In the genomic region with DNA sequence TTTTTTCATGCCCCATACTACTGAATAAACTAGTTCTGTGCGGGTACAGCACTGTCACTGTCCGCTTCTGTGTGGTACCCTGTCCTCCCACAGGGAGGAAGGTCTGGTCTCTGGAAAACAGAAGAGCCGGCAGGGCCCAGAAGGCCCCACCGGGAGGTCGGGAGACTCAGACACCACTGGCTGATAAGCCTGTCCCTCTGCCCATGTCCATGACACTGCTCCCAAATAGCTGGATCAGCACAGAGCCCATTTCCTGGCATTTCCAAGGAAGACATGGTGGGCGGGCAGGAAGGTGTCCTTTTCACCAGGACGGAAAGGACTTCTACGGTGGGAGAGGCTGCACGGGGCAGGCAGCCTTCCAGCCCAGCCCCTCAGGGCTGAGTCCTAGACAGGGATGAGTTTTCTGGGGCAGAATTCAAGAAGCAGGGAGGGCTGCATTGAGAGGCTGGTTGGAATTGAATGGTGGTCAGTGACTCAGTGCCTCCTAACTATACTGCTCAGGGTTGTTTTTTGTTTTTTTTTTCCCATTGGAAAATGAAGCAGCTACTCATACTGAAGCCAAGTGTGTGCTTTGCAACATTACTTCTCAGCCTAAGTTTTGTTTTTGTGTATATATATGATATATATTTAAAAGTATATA, we compare ENCODE assay signal across 13 cellular contexts. TPM values are rescaled to one million over a fixed set of nuclear protein-coding genes. Genes with fewer than 3 reads are reported as not detected.
DNase-seq lines count a peak whose midpoint lies in the region; ATAC-seq and TF ChIP-seq lines count a peak whose summit lies in the region.
"Had no signal": no experiment of that assay in that cellular context is flagged by ENCODE, and none has a peak within 500 bp of the region (broad histone marks: within the 10 kb centered on the region; RNA-seq: fewer than 3 reads in every experiment).

No MANE protein-coding gene starts in this region.

- no peaks in the 10 kb centered on the region for H4K20me1 ChIP-seq in GM23248 (ENCODE audit: insufficient read depth)

- H3K4me1 ChIP-seq in GM23248 (ENCODE audit: insufficient read depth), result peaks cover 6% of the 10 kb centered on the region; the same call in 1 of the 2 replicates
- H3K4me1 ChIP-seq in adipocyte (ENCODE audit: control insufficient read depth, insufficient read depth, low read length), result peaks cover 13% of the 10 kb centered on the region
- peaks cover 10 to 27% of the 10 kb centered on the region in 2 donors for H3K4me1 ChIP-seq in gastrocnemius medialis
- H3K4me1 ChIP-seq in stomach, result peaks cover 24 to 61% (median 27%) of the 10 kb centered on the region in 4 donors

- no peak overlapping the region for H3K4me3 ChIP-seq in GM23248
- H3K4me3 ChIP-seq in adipocyte (ENCODE audit: low read length), result no peak overlapping the region
- H3K4me3 ChIP-seq in gastrocnemius medialis, result no peak overlapping the region
- no peak overlapping the region for H3K4me3 ChIP-seq in stomach

- H3K27me3 ChIP-seq in GM23248 (replicated peaks; ENCODE audit: insufficient read depth) (no peaks in the 10 kb centered on the region), adipocyte (replicated peaks; ENCODE audit: control insufficient read depth, insufficient read depth, low read length) (no peaks in the 10 kb centered on the region), gastrocnemius medialis (no peaks in the 10 kb centered on the region), stomach (no peaks in the 10 kb centered on the region)

- in situ Hi-C loops in GM23248 (cut with MboI) (loop anchor here (5.0 kb wide), 1 partner anchor 121 kb away; a partner anchor contains a TSS), gastrocnemius medialis (cut with MboI; ENCODE audit: low sequenced_read_pairs in 4 of 4) (loop anchor here in 3 of 4 donors (5.0 to 25.0 kb wide), 4 partner anchors 121 to 261 kb away; a partner anchor contains a TSS)

- no peak overlapping the region for H2AFZ ChIP-seq in GM23248

- H3K9me3 ChIP-seq in GM23248 (ENCODE audit: low read depth), result no peaks in the 10 kb centered on the region
- H3K9me3 ChIP-seq in adipocyte (ENCODE audit: control insufficient read depth, low read length), result no peaks in the 10 kb centered on the region
- H3K9me3 ChIP-seq in gastrocnemius medialis, result no peaks in the 10 kb centered on the region
- no peaks in the 10 kb centered on the region for H3K9me3 ChIP-seq in stomach

- ATAC-seq in gastrocnemius medialis, result no peak
- no peak for ATAC-seq in HG02970 (IDR thresholded peaks at IDR 0.05; ENCODE audit: low FRiP score, unreplicated experiment)
- ATAC-seq: activated CD8-positive, alpha-beta T cell treated with anti-CD3 and anti-CD28 coated beads, Interleukin-2, amount 10 ng/mL, durations not matched to agents 7 days and 5 days had no signal

- DNase-seq in GM23248 (peak; percentile 73), adipocyte (ENCODE audit: low read depth) (peak; percentile 25), foreskin melanocyte (peak; percentile 38), gastrocnemius medialis (no peak), NCI-H2029 treated with DMSO at 0.1 percent for 48 hours (lab: John Stamatoyannopoulos, UW) (no peak), LoVo (ENCODE audit: low spot score) (no peak), stomach (no peak)
- DNase-seq: activated CD8-positive, alpha-beta T cell treated with anti-CD3 and anti-CD28 coated beads, Interleukin-2, amount 10 ng/mL, durations not matched to agents 7 days and 5 days; CD8-positive, alpha-beta memory T cell; NCI-H526 treated with DMSO at 0.1 percent for 48 hours; T-helper 1 cell had no signal

- H3F3A ChIP-seq in GM23248 (ENCODE audit: insufficient read depth), result no peaks in the 10 kb centered on the region; the same call in 1 of the 2 replicates

- no peak for TF ChIP-seq EP300 in stomach (IDR thresholded peaks at IDR 0.05)

- peaks cover under 1% of the 10 kb centered on the region; the same call in 1 of the 2 replicates for H3K79me2 ChIP-seq in GM23248 (ENCODE audit: insufficient read depth)

- no peaks in the 10 kb centered on the region for H3K9me2 ChIP-seq in GM23248 (ENCODE audit: insufficient read depth)

- H3K27ac ChIP-seq in GM23248 (no peak overlapping the region), gastrocnemius medialis (peak overlapping the region in 3 of 4 donors; percentile 57 to 85 (median 77)), stomach (peak overlapping the region in 1 of 5 donors; percentile 78)

- WGBS in GM23248 (ENCODE audit: low coverage in 1 of 2, low lambda C conversion rate in 2 of 2, missing lambda C conversion rate in 2 of 2), 2 experiments, result 58 to 65% methylated on average over 9 of the region's 9 CpGs
- 61 to 71% (median 68%) methylated on average over 9 of the region's 9 CpGs for WGBS in stomach, 5 donors

- TF ChIP-seq POLR2A in gastrocnemius medialis (IDR thresholded peaks at IDR 0.05) (no peak), stomach (IDR thresholded peaks at IDR 0.05) (no peak)

- no peak overlapping the region for H3K9ac ChIP-seq in GM23248
- H3K9ac ChIP-seq in adipocyte (ENCODE audit: low read length), result no peak overlapping the region

- TF ChIP-seq CTCF in gastrocnemius medialis (IDR thresholded peaks at IDR 0.05 in 4 of 5, conservative IDR thresholded peaks at IDR 0.05 in 1 of 5), result no peak
- TF ChIP-seq CTCF in stomach (IDR thresholded peaks at IDR 0.05), result no peak

- H3K36me3 ChIP-seq in GM23248 (ENCODE audit: low read depth) (no peaks in the 10 kb centered on the region), adipocyte (ENCODE audit: control insufficient read depth, insufficient read depth, low read length, severe bottlenecking) (no peaks in the 10 kb centered on the region), gastrocnemius medialis (no peaks in the 10 kb centered on the region), stomach (peaks cover 0 to 25% (median 4%) of the 10 kb centered on the region in 4 donors)

- intact Hi-C loops in gastrocnemius medialis (cut with DNase I; ENCODE audit: low total_unique reads), result loop anchor here (5.0 kb wide), 1 partner anchor 256 kb away; no protein-coding TSS in a partner anchor
- intact Hi-C loops in stomach (cut with DNase I; ENCODE audit: low total_unique reads), result loop anchor here (5.0 kb wide), 1 partner anchor 121 kb away; a partner anchor contains a TSS

- H3K4me2 ChIP-seq in GM23248 (ENCODE audit: unreplicated experiment), result no peak overlapping the region

RNA-seq across cellular contexts. Expression of a gene that starts 7.1 kb away (rescaled TPM):
- total RNA-seq in GM23248 (2014; rRNA removed; shearing (Covaris generic)), result 15.6 and 20.5 TPM in 2 replicates
- polyA plus RNA-seq in GM23248 (2016; fragmentation: Nextera tagmentation; extraction: Ambion mirVana) (11.6 and 15.3 TPM in 2 replicates), stomach (10 to 100 TPM in 1 of 3 donors, 1 to 10 TPM in 2; 3.6 to 11.2 (median 4.1) TPM)
- total RNA-seq in gastrocnemius medialis (1 to 10 TPM in 1 of 4 donors, under 1 TPM in 2, not detected in 1; 0.19 to 2.3 (median 0.84) TPM), stomach (10 to 100 TPM in 1 of 5 donors, 1 to 10 TPM in 1, under 1 TPM in 2, not detected in 1; 0.29 to 18.7 (median 1.7) TPM)

RNA-seq across cellular contexts. Expression of a gene that starts 26.5 kb away (rescaled TPM):
- total RNA-seq in GM23248 (2014; rRNA removed; shearing (Covaris generic)), result 0.13 and 0.32 TPM in 2 replicates
- polyA plus RNA-seq in GM23248 (2016; fragmentation: Nextera tagmentation; extraction: Ambion mirVana), result 0.11 and 0.25 TPM in 2 replicates
- total RNA-seq in gastrocnemius medialis, result 10 to 100 TPM in 1 of 4 donors, 1 to 10 TPM in 3; 5.8 to 12.5 (median 7.9) TPM
- 10 to 100 TPM in 1 of 5 donors, 1 to 10 TPM in 4; 3.5 to 18.7 (median 7.2) TPM for total RNA-seq in stomach
- polyA plus RNA-seq in stomach, result 1 to 10 TPM in 2 of 3 donors, under 1 TPM in 1; 0.76 to 8.7 (median 1.5) TPM

RNA-seq across cellular contexts. Expression of a gene that starts 31.0 kb away (rescaled TPM):
- not detected in 2 replicates for total RNA-seq in GM23248 (2014; rRNA removed; shearing (Covaris generic))
- polyA plus RNA-seq in GM23248 (2016; fragmentation: Nextera tagmentation; extraction: Ambion mirVana), result not detected in 2 replicates
- total RNA-seq in gastrocnemius medialis, result 1 to 10 TPM in 1 of 4 donors, not detected in 3; 3.1 TPM
- not detected for total RNA-seq in stomach
- under 1 TPM in 1 of 3 donors, not detected in 2; 0.45 TPM for polyA plus RNA-seq in stomach
- total RNA-seq: activated CD8-positive, alpha-beta T cell treated with anti-CD3 and anti-CD28 coated beads, Interleukin-2, amount 10 ng/mL, durations not matched to agents 7 days and 5 days; CD8-positive, alpha-beta memory T cell; endothelial cell of umbilical vein had no signal
- polyA plus RNA-seq: CD8-positive, alpha-beta memory T cell; endothelial cell of umbilical vein had no signal

Comparison
In these comparisons a context has a peak if more than half of its experiments do, and no peak if none do; other contexts are left out.
1. DNase-seq: peak in GM23248 (single experiment), adipocyte (single experiment) and foreskin melanocyte (single experiment); none in gastrocnemius medialis (0 of 2), NCI-H2029 treated with DMSO at 0.1 percent for 48 hours (single experiment), LoVo (single experiment) and stomach (single experiment).